ENCODE assay signal across 2 cellular contexts in genomic region chr17:61294286-61294685, GRCh38.
TF ChIP-seq lines count a peak whose summit lies in the region.

No MANE protein-coding gene starts in this region.

TF ChIP-seq in A549, 52 proteins besides CTCF, POLR2A, EP300 and RAD21 (continued from another document):
- TF ChIP-seq, protein P1, sequence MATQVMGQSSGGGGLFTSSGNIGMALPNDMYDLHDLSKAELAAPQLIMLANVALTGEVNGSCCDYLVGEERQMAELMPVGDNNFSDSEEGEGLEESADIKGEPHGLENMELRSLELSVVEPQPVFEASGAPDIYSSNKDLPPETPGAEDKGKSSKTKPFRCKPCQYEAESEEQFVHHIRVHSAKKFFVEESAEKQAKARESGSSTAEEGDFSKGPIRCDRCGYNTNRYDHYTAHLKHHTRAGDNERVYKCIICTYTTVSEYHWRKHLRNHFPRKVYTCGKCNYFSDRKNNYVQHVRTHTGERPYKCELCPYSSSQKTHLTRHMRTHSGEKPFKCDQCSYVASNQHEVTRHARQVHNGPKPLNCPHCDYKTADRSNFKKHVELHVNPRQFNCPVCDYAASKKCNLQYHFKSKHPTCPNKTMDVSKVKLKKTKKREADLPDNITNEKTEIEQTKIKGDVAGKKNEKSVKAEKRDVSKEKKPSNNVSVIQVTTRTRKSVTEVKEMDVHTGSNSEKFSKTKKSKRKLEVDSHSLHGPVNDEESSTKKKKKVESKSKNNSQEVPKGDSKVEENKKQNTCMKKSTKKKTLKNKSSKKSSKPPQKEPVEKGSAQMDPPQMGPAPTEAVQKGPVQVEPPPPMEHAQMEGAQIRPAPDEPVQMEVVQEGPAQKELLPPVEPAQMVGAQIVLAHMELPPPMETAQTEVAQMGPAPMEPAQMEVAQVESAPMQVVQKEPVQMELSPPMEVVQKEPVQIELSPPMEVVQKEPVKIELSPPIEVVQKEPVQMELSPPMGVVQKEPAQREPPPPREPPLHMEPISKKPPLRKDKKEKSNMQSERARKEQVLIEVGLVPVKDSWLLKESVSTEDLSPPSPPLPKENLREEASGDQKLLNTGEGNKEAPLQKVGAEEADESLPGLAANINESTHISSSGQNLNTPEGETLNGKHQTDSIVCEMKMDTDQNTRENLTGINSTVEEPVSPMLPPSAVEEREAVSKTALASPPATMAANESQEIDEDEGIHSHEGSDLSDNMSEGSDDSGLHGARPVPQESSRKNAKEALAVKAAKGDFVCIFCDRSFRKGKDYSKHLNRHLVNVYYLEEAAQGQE (IDR thresholded peaks at IDR 0.05), result no peak

TF ChIP-seq in IMR-90, 13 proteins besides CTCF, POLR2A, EP300 and RAD21 (continued from another document):
- TF ChIP-seq RCOR1 (IDR thresholded peaks at IDR 0.05; ENCODE audit: insufficient replicate concordance, low read length), result no peak
- TF ChIP-seq MXI1 (IDR thresholded peaks at IDR 0.05; ENCODE audit: borderline replicate concordance, low read depth, low read length), result no peak
- TF ChIP-seq, protein P2, sequence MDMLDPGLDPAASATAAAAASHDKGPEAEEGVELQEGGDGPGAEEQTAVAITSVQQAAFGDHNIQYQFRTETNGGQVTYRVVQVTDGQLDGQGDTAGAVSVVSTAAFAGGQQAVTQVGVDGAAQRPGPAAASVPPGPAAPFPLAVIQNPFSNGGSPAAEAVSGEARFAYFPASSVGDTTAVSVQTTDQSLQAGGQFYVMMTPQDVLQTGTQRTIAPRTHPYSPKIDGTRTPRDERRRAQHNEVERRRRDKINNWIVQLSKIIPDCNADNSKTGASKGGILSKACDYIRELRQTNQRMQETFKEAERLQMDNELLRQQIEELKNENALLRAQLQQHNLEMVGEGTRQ (IDR thresholded peaks at IDR 0.05; ENCODE audit: low read depth, low read length), result no peak
TF ChIP-seq in IMR-90: peak in this region for 0.
